ENCODE assay signal across 9 cellular contexts in genomic region chr2:79253375-79253774, GRCh38.
"Had no signal": no experiment of that assay in that cellular context is flagged by ENCODE, and none has a peak within 500 bp of the region (broad histone marks: within the 10 kb centered on the region; RNA-seq: fewer than 3 reads in every experiment).

No MANE protein-coding gene starts in this region.

- H3K9ac ChIP-seq: GM23248 had no signal

- H2AFZ ChIP-seq: GM23248, GM23338 had no signal

- H3K4me1 ChIP-seq: HAP-1 had no signal

- H3K9me3 ChIP-seq: HAP-1 had no signal

- DNase-seq: GM23248, GOT3, H7, H9, HCEC 1CT, HFFc6 had no signal

- H3K27ac ChIP-seq: GM23248 had no signal

- H3K4me2 ChIP-seq: GM23338 had no signal

- ATAC-seq: GM23338, HCT116 had no signal

- H3K36me3 ChIP-seq: HAP-1 had no signal

- H3K4me3 ChIP-seq: GM23248, GM23338, HAP-1 had no signal
